ENCODE assay signal across 27 cellular contexts in the genomic region with DNA sequence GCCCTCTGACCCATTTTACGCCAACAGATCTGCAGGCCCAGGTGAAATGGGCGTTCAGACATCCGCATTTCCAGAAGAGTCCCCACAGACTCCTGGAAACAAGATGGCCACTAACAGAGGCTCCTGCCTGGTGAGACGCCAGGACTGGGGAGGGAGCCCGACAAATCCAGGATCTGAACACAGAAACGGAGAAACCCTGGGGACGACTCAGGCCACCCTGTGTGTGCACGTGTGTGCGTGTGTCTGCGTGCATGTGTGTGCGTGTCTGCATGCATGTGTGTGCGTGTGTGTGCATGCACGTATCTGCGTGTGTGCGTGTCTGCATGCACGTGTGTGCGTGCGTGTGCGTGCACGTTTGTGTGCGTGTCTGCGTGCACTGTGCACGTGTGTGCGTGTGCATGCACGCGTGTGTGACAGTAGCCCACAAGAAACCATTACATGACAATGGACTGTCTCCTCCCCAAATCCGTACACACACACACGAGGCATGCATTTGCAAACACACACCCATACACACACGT. TPM values are rescaled to one million over a fixed set of nuclear protein-coding genes. Genes with fewer than 3 reads are reported as not detected.
"Had no signal": no experiment of that assay in that cellular context is flagged by ENCODE, and none has a peak within 500 bp of the region (broad histone marks: within the 10 kb centered on the region; RNA-seq: fewer than 3 reads in every experiment).

No MANE protein-coding gene starts in this region.

- H3K4me3 Mint-ChIP-seq: activated CD8-positive, alpha-beta T cell treated with anti-CD3 and anti-CD28 coated beads for 36 hours; activated naive CD4-positive, alpha-beta T cell treated with anti-CD3 and anti-CD28 coated beads, Interleukin-2, amount 50 U/mL, for 24 hours; activated T-helper 1 cell treated with anti-CD3 and anti-CD28 coated beads, Interleukin-12 subunit alpha, Interleukin-12 subunit beta, Interleukin-2, Interleukin-4 antibody, amounts not matched to agents 30 ng/mL and 10 ng/mL and 1 ng/mL, durations not matched to agents 14 hours and 24 hours and 36 hours; T-helper 1 cell treated with Interleukin-12 subunit alpha and Interleukin-12 subunit beta and Interleukin-4 antibody, amounts not matched to agents 30 μg/mL and 1 μg/mL, for 36 hours had no signal

- H3K4me1 ChIP-seq: breast epithelium, SJCRH30 had no signal

- H3K4me2 ChIP-seq: KMS-11 had no signal

- ATAC-seq: activated CD4-positive, CD25-positive, alpha-beta regulatory T cell treated with anti-CD3 and anti-CD28 coated beads, Interleukin-2, amount 50 U/mL, for 24 hours; activated CD8-positive, alpha-beta T cell treated with anti-CD3 and anti-CD28 coated beads for 36 hours; Panc1; Right ventricle myocardium inferior had no signal

- H3K4me1 Mint-ChIP-seq: activated naive CD4-positive, alpha-beta T cell treated with anti-CD3 and anti-CD28 coated beads, Interleukin-2, amount 50 U/mL, for 24 hours had no signal

- H3K36me3 ChIP-seq: breast epithelium, SJCRH30 had no signal

- DNase-seq: activated CD4-positive, alpha-beta T cell treated with anti-CD3 and anti-CD28 coated beads for 4 hours; activated CD8-positive, alpha-beta memory T cell treated with anti-CD3 and anti-CD28 coated beads, Interleukin-2, amount 50 U/mL, for 4 hours; activated CD8-positive, alpha-beta T cell treated with anti-CD3 and anti-CD28 coated beads for 36 hours; activated effector memory CD4-positive, alpha-beta T cell treated with Interleukin-2 at 50 U/mL for 16 hours; activated naive CD4-positive, alpha-beta T cell; activated T-cell treated with anti-CD3 and anti-CD28 coated beads, Interleukin-2, amount 50 U/mL, for 1 hour; aorta; central memory CD4-positive, alpha-beta T cell; NCI-H1105; NCI-H1436; NCI-H187; NCI-H2081; NCI-H510A treated with DMSO at 0.1 percent for 48 hours; NCI-H69; NK-92 treated with Interleukin-12 subunit alpha and Interleukin-12 subunit beta, amount 100 ng/mL, for 24 hours; OCI-M1; RPMI8226; SJCRH30 had no signal

- H3K9ac ChIP-seq: KMS-11 had no signal

- H3K27ac Mint-ChIP-seq: activated CD8-positive, alpha-beta T cell treated with anti-CD3 and anti-CD28 coated beads for 36 hours; activated naive CD4-positive, alpha-beta T cell treated with anti-CD3 and anti-CD28 coated beads, Interleukin-2, amount 50 U/mL, for 24 hours; activated T-helper 1 cell treated with anti-CD3 and anti-CD28 coated beads, Interleukin-12 subunit alpha, Interleukin-12 subunit beta, Interleukin-2, Interleukin-4 antibody, amounts not matched to agents 30 ng/mL and 10 ng/mL and 1 ng/mL, durations not matched to agents 14 hours and 24 hours and 36 hours; T-helper 1 cell treated with Interleukin-12 subunit alpha and Interleukin-12 subunit beta and Interleukin-4 antibody, amounts not matched to agents 30 μg/mL and 1 μg/mL, for 36 hours had no signal

- H3K36me3 Mint-ChIP-seq: activated naive CD4-positive, alpha-beta T cell treated with anti-CD3 and anti-CD28 coated beads, Interleukin-2, amount 50 U/mL, for 24 hours had no signal

- H3K4me3 ChIP-seq: breast epithelium, SJCRH30 had no signal

- H3K27ac ChIP-seq: breast epithelium, KMS-11, SJCRH30 had no signal

RNA-seq across cellular contexts. Expression of gene CHRNA4, which starts 24.9 kb away (rescaled TPM):
- total RNA-seq: activated CD8-positive, alpha-beta T cell treated with anti-CD3 and anti-CD28 coated beads for 36 hours; activated T-helper 1 cell treated with anti-CD3 and anti-CD28 coated beads, Interleukin-12 subunit alpha, Interleukin-12 subunit beta, Interleukin-2, Interleukin-4 antibody, amounts not matched to agents 30 ng/mL and 10 ng/mL and 1 ng/mL, durations not matched to agents 14 hours and 24 hours and 36 hours; aorta; breast epithelium; MCF 10A had no signal
- polyA plus RNA-seq: aorta had no signal

RNA-seq across cellular contexts. Expression of gene COL20A1, which starts 43.3 kb away (rescaled TPM):
- total RNA-seq: activated T-helper 1 cell treated with anti-CD3 and anti-CD28 coated beads, Interleukin-12 subunit alpha, Interleukin-12 subunit beta, Interleukin-2, Interleukin-4 antibody, amounts not matched to agents 30 ng/mL and 10 ng/mL and 1 ng/mL, durations not matched to agents 14 hours and 24 hours and 36 hours; breast epithelium; Right ventricle myocardium inferior; SJCRH30 had no signal
